ENCODE assay signal across 1 cellular context in the genomic region with DNA sequence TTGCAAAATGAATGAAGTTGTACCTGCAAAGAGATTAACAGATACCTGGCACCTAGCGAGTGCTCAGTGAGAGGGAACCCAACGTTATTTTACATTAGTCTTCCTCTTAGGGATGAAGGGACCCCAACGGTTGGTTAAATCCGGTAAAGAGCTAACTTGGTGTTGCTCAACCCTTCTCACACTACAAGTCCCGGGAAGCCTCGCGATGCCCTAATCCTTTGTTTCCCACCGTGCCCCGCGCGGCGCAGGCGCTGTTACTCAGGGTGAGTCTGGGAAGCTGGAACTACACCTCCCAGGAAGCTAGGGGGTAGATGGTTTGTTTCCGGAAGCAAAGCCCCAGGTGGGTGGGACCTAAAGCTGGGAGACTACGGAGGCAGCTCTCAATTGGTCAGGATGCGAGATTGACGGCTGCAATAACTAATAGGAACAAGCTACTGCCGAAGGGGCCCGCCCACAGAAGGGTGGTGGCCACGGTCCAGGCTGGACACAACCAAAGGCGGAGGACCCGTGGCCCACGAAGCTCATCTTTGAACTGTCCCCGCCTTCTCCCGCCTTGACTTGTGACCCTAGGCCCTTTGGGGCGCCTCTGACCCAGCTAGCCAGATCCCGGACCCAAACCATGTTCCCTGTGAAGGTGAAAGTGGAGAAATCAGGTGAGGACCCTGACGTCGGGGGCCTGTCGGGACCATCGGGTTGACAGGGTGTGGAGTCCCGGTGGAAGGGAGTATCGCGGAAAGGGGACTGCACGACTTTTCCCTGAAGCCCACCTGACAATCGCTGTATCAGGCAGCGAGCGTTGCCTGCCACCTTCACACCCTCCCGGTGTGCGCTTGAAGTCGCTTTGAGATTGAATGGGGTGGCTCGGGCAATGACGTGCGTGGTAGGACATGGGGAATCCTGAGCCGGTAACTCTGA.
A peak's percentile ranks its signal among the peaks of the same experiment; 100 is the strongest.
TF ChIP-seq lines count a peak whose summit lies in the region.

Gene LIN37, plus strand, starts transcription at position 471 of the 915 bp plus-strand sequence. Its CDS starts 149 bp downstream, at position 620.

TF ChIP-seq in K562, 482 proteins besides CTCF, POLR2A, EP300 and RAD21 (continued from another document and continues in another):
- TF ChIP-seq ZNF639 (CRISPR knock-in tag; conservative IDR thresholded peaks at IDR 0.05 in 1 of 2, IDR thresholded peaks at IDR 0.05 in 1 of 2) (peak in 1 of 2 experiments; percentile 81; a peak in 1 of 4 replicates), CREB1 (IDR thresholded peaks at IDR 0.05) (peak; percentile 68), CREB1 (CRISPR knock-in tag; IDR thresholded peaks at IDR 0.05) (peak; percentile 83), EP400 (IDR thresholded peaks at IDR 0.05) (peak; percentile 9; the same call in 1 of the 2 replicates), SUPT5H (IDR thresholded peaks at IDR 0.05) (peak; percentile 77), PTTG1 (tag; IDR thresholded peaks at IDR 0.05; ENCODE audit: low read depth) (no peak), KLF10 (CRISPR knock-in tag; IDR thresholded peaks at IDR 0.05) (no peak), PML (IDR thresholded peaks at IDR 0.05; ENCODE audit: low read length) (no peak), L3MBTL2 (IDR thresholded peaks at IDR 0.05) (peak; percentile 63), ZNF507 (tag; conservative IDR thresholded peaks at IDR 0.05) (no peak), MYNN (IDR thresholded peaks at IDR 0.05) (no peak), MYNN (CRISPR knock-in tag; IDR thresholded peaks at IDR 0.05) (no peak), CEBPG (CRISPR knock-in tag; IDR thresholded peaks at IDR 0.05) (peak; percentile 95), CEBPG (tag; conservative IDR thresholded peaks at IDR 0.05 in 1 of 2, IDR thresholded peaks at IDR 0.05 in 1 of 2) (peak; percentile 96), KHSRP (IDR thresholded peaks at IDR 0.05) (no peak), XRCC3 (IDR thresholded peaks at IDR 0.05) (no peak), CBX8 (IDR thresholded peaks at IDR 0.05; ENCODE audit: borderline replicate concordance, extremely low read depth, low read depth, low read length, poor library complexity, severe bottlenecking) (no peak), ZFP30 (CRISPR knock-in tag; IDR thresholded peaks at IDR 0.05; ENCODE audit: borderline replicate concordance) (no peak), SRSF3 (IDR thresholded peaks at IDR 0.05; ENCODE audit: insufficient read depth, low read length) (no peak), NUFIP1 (IDR thresholded peaks at IDR 0.05; ENCODE audit: partially characterized antibody) (no peak), GABPA (tag; conservative IDR thresholded peaks at IDR 0.05; ENCODE audit: low read depth) (peak; percentile 96), TAF7 (tag; IDR thresholded peaks at IDR 0.05) (no peak), MCM2 (IDR thresholded peaks at IDR 0.05; ENCODE audit: low read depth) (no peak), SAFB (IDR thresholded peaks at IDR 0.05; ENCODE audit: borderline replicate concordance, low read depth, low read length) (no peak), RBM25 (IDR thresholded peaks at IDR 0.05; ENCODE audit: low read depth, low read length, severe bottlenecking) (peak; percentile 90), HNRNPLL (IDR thresholded peaks at IDR 0.05; ENCODE audit: low read depth, low read length, poor library complexity, severe bottlenecking) (no peak), EGR1 (conservative IDR thresholded peaks at IDR 0.05) (peak; percentile 34; the same call in 1 of the 2 replicates), ZNF23 (CRISPR knock-in tag; IDR thresholded peaks at IDR 0.05) (no peak), ZNF57 (CRISPR knock-in tag; IDR thresholded peaks at IDR 0.05) (no peak), ZNF146 (CRISPR knock-in tag; IDR thresholded peaks at IDR 0.05; ENCODE audit: unreplicated experiment) (no peak), ETV5 (CRISPR knock-in tag; IDR thresholded peaks at IDR 0.05; ENCODE audit: low read depth) (peak; percentile 19; the same call in 1 of the 2 replicates), KLF6 (CRISPR knock-in tag; IDR thresholded peaks at IDR 0.05; ENCODE audit: borderline replicate concordance) (peak; percentile 25; the same call in 1 of the 2 replicates), ZNF253 (CRISPR knock-in tag; conservative IDR thresholded peaks at IDR 0.05) (no peak), POLR2B (IDR thresholded peaks at IDR 0.05; ENCODE audit: low read depth, partially characterized antibody) (peak; percentile 76), PCBP2 (IDR thresholded peaks at IDR 0.05; ENCODE audit: low read depth, low read length, poor library complexity, severe bottlenecking) (no peak), SMARCC2 (IDR thresholded peaks at IDR 0.05; ENCODE audit: low read depth) (no peak), ARID4B (CRISPR knock-in tag; IDR thresholded peaks at IDR 0.05) (no peak), CREB5 (CRISPR knock-in tag; IDR thresholded peaks at IDR 0.05) (no peak), ZNF197 (CRISPR knock-in tag; IDR thresholded peaks at IDR 0.05; ENCODE audit: low read depth) (0 out of 2 replicates have a peak, but pooled peaks have one; percentile 49), RCOR1 (IDR thresholded peaks at IDR 0.05; ENCODE audit: borderline replicate concordance in 1 of 2, low read depth in 2 of 2, low read length in 2 of 2) (no peak; a peak in 1 of 4 replicates), SMARCB1 (IDR thresholded peaks at IDR 0.05; ENCODE audit: insufficient read length, low read depth) (no peak), KDM5B (IDR thresholded peaks at IDR 0.05; ENCODE audit: insufficient replicate concordance, low read depth, low read length) (peak; percentile 84), ZNF551 (CRISPR knock-in tag; IDR thresholded peaks at IDR 0.05) (no peak), HNRNPK (IDR thresholded peaks at IDR 0.05; ENCODE audit: low read depth, low read length, poor library complexity, severe bottlenecking) (no peak), SP2 (IDR thresholded peaks at IDR 0.05; ENCODE audit: extremely low read depth, low read depth, low read length, poor library complexity, severe bottlenecking) (peak; percentile 83), U2AF1 (optimal IDR thresholded peaks at IDR 0.05; ENCODE audit: low read depth, low read length) (no peak), SMAD2 (IDR thresholded peaks at IDR 0.05; ENCODE audit: low read depth, low read length) (no peak; the same call in 1 of the 2 replicates), ZNF444 (CRISPR knock-in tag; IDR thresholded peaks at IDR 0.05) (no peak), DDX20 (tag; IDR thresholded peaks at IDR 0.05; ENCODE audit: low read depth) (no peak)
- TF ChIP-seq, protein P1, sequence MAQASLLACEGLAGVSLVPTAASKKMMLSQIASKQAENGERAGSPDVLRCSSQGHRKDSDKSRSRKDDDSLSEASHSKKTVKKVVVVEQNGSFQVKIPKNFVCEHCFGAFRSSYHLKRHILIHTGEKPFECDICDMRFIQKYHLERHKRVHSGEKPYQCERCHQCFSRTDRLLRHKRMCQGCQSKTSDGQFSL (CRISPR knock-in tag; IDR thresholded peaks at IDR 0.05) = no peak
- TF ChIP-seq, protein P1 (tag; IDR thresholded peaks at IDR 0.05) = no peak
- TF ChIP-seq, protein P2, sequence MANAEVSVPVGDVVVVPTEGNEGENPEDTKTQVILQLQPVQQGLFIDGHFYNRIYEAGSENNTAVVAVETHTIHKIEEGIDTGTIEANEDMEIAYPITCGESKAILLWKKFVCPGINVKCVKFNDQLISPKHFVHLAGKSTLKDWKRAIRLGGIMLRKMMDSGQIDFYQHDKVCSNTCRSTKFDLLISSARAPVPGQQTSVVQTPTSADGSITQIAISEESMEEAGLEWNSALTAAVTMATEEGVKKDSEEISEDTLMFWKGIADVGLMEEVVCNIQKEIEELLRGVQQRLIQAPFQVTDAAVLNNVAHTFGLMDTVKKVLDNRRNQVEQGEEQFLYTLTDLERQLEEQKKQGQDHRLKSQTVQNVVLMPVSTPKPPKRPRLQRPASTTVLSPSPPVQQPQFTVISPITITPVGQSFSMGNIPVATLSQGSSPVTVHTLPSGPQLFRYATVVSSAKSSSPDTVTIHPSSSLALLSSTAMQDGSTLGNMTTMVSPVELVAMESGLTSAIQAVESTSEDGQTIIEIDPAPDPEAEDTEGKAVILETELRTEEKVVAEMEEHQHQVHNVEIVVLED (CRISPR knock-in tag; IDR thresholded peaks at IDR 0.05) = peak; percentile 38; the same call in 1 of the 2 replicates
- TF ChIP-seq, protein P3, sequence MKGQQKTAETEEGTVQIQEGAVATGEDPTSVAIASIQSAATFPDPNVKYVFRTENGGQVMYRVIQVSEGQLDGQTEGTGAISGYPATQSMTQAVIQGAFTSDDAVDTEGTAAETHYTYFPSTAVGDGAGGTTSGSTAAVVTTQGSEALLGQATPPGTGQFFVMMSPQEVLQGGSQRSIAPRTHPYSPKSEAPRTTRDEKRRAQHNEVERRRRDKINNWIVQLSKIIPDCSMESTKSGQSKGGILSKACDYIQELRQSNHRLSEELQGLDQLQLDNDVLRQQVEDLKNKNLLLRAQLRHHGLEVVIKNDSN (CRISPR knock-in tag; IDR thresholded peaks at IDR 0.05) = peak; percentile 32; the same call in 1 of the 2 replicates
- TF ChIP-seq, protein P4, sequence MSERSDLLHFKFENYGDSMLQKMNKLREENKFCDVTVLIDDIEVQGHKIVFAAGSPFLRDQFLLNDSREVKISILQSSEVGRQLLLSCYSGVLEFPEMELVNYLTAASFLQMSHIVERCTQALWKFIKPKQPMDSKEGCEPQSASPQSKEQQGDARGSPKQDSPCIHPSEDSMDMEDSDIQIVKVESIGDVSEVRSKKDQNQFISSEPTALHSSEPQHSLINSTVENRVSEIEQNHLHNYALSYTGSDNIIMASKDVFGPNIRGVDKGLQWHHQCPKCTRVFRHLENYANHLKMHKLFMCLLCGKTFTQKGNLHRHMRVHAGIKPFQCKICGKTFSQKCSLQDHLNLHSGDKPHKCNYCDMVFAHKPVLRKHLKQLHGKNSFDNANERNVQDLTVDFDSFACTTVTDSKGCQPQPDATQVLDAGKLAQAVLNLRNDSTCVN (CRISPR knock-in tag; IDR thresholded peaks at IDR 0.05) = no peak
- TF ChIP-seq, protein P5, sequence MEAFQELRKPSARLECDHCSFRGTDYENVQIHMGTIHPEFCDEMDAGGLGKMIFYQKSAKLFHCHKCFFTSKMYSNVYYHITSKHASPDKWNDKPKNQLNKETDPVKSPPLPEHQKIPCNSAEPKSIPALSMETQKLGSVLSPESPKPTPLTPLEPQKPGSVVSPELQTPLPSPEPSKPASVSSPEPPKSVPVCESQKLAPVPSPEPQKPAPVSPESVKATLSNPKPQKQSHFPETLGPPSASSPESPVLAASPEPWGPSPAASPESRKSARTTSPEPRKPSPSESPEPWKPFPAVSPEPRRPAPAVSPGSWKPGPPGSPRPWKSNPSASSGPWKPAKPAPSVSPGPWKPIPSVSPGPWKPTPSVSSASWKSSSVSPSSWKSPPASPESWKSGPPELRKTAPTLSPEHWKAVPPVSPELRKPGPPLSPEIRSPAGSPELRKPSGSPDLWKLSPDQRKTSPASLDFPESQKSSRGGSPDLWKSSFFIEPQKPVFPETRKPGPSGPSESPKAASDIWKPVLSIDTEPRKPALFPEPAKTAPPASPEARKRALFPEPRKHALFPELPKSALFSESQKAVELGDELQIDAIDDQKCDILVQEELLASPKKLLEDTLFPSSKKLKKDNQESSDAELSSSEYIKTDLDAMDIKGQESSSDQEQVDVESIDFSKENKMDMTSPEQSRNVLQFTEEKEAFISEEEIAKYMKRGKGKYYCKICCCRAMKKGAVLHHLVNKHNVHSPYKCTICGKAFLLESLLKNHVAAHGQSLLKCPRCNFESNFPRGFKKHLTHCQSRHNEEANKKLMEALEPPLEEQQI (IDR thresholded peaks at IDR 0.05) = no peak
